Comparison of ENCODE assay signal across 17 cellular contexts in genomic region chr9:33861917-33862453, GRCh38.
"Had no signal": no experiment of that assay in that cellular context is flagged by ENCODE, and none has a peak within 500 bp of the region (broad histone marks: within the 10 kb centered on the region; RNA-seq: fewer than 3 reads in every experiment).

No MANE protein-coding gene starts in this region.

- H3K27ac ChIP-seq: sigmoid colon, vagina had no signal

- H3K36me3 ChIP-seq: sigmoid colon, vagina had no signal

- H3K4me3 Mint-ChIP-seq: activated CD4-positive, alpha-beta T cell treated with anti-CD3 and anti-CD28 coated beads for 36 hours; activated naive CD8-positive, alpha-beta T cell treated with anti-CD3 and anti-CD28 coated beads for 36 hours; activated T-helper 17 cell treated with anti-CD3 and anti-CD28 coated beads, Interleukin-2, amount 50 U/mL, for 72 hours; naive thymus-derived CD8-positive, alpha-beta T cell; T-helper 1 cell treated with Interleukin-12 subunit alpha and Interleukin-12 subunit beta and Interleukin-4 antibody, amounts not matched to agents 30 μg/mL and 1 μg/mL, for 36 hours had no signal

- H3K9me3 Mint-ChIP-seq: activated naive CD8-positive, alpha-beta T cell treated with anti-CD3 and anti-CD28 coated beads for 36 hours; activated T-helper 17 cell treated with anti-CD3 and anti-CD28 coated beads, Interleukin-2, amount 50 U/mL, for 72 hours; naive thymus-derived CD8-positive, alpha-beta T cell; T-helper 1 cell treated with Interleukin-12 subunit alpha and Interleukin-12 subunit beta and Interleukin-4 antibody, amounts not matched to agents 30 μg/mL and 1 μg/mL, for 36 hours had no signal

- H3K4me3 ChIP-seq: sigmoid colon, vagina had no signal

- H3K27me3 Mint-ChIP-seq: activated CD4-positive, alpha-beta T cell treated with anti-CD3 and anti-CD28 coated beads for 36 hours; activated naive CD8-positive, alpha-beta T cell treated with anti-CD3 and anti-CD28 coated beads for 36 hours; activated T-helper 17 cell treated with anti-CD3 and anti-CD28 coated beads, Interleukin-2, amount 50 U/mL, for 72 hours; naive thymus-derived CD8-positive, alpha-beta T cell had no signal

- ATAC-seq: activated CD4-positive, alpha-beta T cell treated with anti-CD3 and anti-CD28 coated beads for 36 hours; activated T-helper 17 cell treated with anti-CD3 and anti-CD28 coated beads, Interleukin-2, amount 50 U/mL, for 72 hours; naive thymus-derived CD8-positive, alpha-beta T cell had no signal

- H3K27ac Mint-ChIP-seq: activated CD4-positive, alpha-beta T cell treated with anti-CD3 and anti-CD28 coated beads for 36 hours; activated naive CD8-positive, alpha-beta T cell treated with anti-CD3 and anti-CD28 coated beads for 36 hours; activated T-helper 17 cell treated with anti-CD3 and anti-CD28 coated beads, Interleukin-2, amount 50 U/mL, for 72 hours; T-helper 1 cell treated with Interleukin-12 subunit alpha and Interleukin-12 subunit beta and Interleukin-4 antibody, amounts not matched to agents 30 μg/mL and 1 μg/mL, for 36 hours had no signal

- H3K9me3 ChIP-seq: sigmoid colon, vagina had no signal

- H3K27me3 ChIP-seq: sigmoid colon, vagina had no signal

- DNase-seq: activated CD4-positive, alpha-beta T cell treated with anti-CD3 and anti-CD28 coated beads for 36 hours; activated CD4-positive, alpha-beta T cell treated with anti-CD3 and anti-CD28 coated beads, Interleukin-2, amount 50 U/mL, for 48 hours; activated naive CD4-positive, alpha-beta T cell; activated naive CD8-positive, alpha-beta T cell treated with anti-CD3 and anti-CD28 coated beads for 36 hours; activated T-cell treated with anti-CD3 and anti-CD28 coated beads for 4 hours; amniotic stem cell; mesenchymal stem cell; naive thymus-derived CD8-positive, alpha-beta T cell; nucleus accumbens; sigmoid colon; stimulated activated CD4-positive, alpha-beta T cell treated with anti-CD3 and anti-CD28 coated beads, Interleukin-12 subunit alpha, Interleukin-12 subunit beta, amount 100 ng/mL, for 4 hours; stimulated activated CD4-positive, alpha-beta T cell treated with anti-CD3 and anti-CD28 coated beads, Interleukin-1b, Interleukin-23, amount 100 ng/mL, for 48 hours; stimulated activated CD8-positive, alpha-beta memory T cell treated with anti-CD3 and anti-CD28 coated beads, Interleukin-4, amount 100 ng/mL, for 48 hours; stimulated activated naive CD4-positive, alpha-beta T cell had no signal
